1 cellular context compared by ENCODE assay signal in the genomic region with DNA sequence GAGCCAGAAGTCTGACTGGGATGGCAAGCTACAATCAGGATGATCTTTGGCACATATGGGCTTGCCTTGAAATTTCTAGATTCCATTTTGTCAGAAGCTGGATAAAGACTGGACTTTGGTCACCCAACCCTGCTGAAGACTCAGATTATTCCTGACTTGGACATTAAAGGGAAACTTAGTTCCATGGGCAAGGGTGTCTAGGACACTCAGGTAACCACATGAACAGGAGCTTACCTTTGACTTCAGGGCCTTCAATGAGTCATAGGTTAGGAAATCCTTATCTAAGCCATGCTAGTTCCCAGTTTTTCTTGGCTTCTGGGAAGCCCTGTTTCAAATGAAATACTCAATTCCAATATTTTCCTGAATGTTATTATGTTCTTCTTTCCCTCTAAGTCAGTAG.
TF ChIP-seq lines count a peak whose summit lies in the region.

No MANE protein-coding gene starts in this region.

TF ChIP-seq in A549, 52 proteins besides CTCF, POLR2A, EP300 and RAD21 (continued from another document):
- TF ChIP-seq, protein P1, sequence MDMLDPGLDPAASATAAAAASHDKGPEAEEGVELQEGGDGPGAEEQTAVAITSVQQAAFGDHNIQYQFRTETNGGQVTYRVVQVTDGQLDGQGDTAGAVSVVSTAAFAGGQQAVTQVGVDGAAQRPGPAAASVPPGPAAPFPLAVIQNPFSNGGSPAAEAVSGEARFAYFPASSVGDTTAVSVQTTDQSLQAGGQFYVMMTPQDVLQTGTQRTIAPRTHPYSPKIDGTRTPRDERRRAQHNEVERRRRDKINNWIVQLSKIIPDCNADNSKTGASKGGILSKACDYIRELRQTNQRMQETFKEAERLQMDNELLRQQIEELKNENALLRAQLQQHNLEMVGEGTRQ (IDR thresholded peaks at IDR 0.05), result no peak
- TF ChIP-seq MAFK (IDR thresholded peaks at IDR 0.05; ENCODE audit: partially characterized antibody), result no peak
- TF ChIP-seq, protein P2, sequence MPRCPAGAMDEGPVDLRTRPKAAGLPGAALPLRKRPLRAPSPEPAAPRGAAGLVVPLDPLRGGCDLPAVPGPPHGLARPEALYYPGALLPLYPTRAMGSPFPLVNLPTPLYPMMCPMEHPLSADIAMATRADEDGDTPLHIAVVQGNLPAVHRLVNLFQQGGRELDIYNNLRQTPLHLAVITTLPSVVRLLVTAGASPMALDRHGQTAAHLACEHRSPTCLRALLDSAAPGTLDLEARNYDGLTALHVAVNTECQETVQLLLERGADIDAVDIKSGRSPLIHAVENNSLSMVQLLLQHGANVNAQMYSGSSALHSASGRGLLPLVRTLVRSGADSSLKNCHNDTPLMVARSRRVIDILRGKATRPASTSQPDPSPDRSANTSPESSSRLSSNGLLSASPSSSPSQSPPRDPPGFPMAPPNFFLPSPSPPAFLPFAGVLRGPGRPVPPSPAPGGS (IDR thresholded peaks at IDR 0.05), result no peak
- TF ChIP-seq ZSCAN20 (CRISPR knock-in tag; IDR thresholded peaks at IDR 0.05), result no peak
- TF ChIP-seq, protein P3, sequence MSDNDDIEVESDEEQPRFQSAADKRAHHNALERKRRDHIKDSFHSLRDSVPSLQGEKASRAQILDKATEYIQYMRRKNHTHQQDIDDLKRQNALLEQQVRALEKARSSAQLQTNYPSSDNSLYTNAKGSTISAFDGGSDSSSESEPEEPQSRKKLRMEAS (IDR thresholded peaks at IDR 0.05), result no peak
- no peak for TF ChIP-seq CEBPB (IDR thresholded peaks at IDR 0.05)
- TF ChIP-seq FOSB (CRISPR knock-in tag; IDR thresholded peaks at IDR 0.05), result no peak
- TF ChIP-seq FOXS1 (CRISPR knock-in tag; IDR thresholded peaks at IDR 0.05), result no peak
- no peak for TF ChIP-seq TP53 (CRISPR knock-in tag; IDR thresholded peaks at IDR 0.05)
- no peak for TF ChIP-seq ZFP36 (IDR thresholded peaks at IDR 0.05; ENCODE audit: borderline replicate concordance, partially characterized antibody)
- TF ChIP-seq FOSL2 (IDR thresholded peaks at IDR 0.05), result no peak
- TF ChIP-seq FOSL2 (CRISPR knock-in tag; IDR thresholded peaks at IDR 0.05), result no peak
- TF ChIP-seq TFCP2L1 (CRISPR knock-in tag; IDR thresholded peaks at IDR 0.05), result no peak
